Comparison of ENCODE assay signal across 1 cellular context in the genomic region with DNA sequence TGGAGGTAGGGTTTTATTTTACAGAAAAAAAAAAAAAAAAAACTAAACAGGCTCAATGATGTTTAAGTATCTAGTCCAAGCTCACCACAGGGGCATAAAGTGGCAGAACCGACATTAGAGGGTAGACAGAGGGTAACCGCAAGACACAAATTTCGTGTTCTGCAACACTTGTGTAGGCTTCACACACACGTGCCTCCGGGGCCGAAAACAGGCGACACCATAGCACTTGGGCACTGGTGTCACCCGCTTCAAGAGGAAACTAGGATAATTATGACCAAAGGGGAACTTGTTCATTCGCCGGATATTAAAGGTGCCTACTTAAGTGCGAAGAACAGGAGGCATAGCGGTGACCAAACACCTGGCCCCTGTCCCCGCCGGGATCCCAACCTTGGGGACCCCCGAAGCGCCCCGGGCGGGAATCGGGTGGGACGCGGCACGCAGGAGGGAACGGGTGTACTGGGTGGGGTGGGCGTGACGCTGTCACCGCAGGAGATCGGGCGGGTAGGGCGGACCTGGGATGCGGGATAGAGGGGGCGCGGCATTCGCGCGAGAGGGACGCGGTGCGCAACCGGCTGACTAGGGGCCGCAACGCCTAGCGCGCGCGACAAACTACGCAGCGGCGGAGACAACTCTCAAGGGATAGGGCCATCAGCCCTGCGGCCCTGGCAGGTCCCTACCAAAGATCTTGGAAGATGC.
TF ChIP-seq lines count a peak whose summit lies in the region.

No MANE protein-coding gene starts in this region.

TF ChIP-seq in H1, 55 proteins besides CTCF, POLR2A, EP300 and RAD21:
- no peak for TF ChIP-seq TBP (IDR thresholded peaks at IDR 0.05; ENCODE audit: low read depth, low read length)
- TF ChIP-seq POLR2AphosphoS5 (IDR thresholded peaks at IDR 0.05; ENCODE audit: low read depth, low read length), result peak; percentile 36; the same call in 1 of the 2 replicates
- 0 out of 4 replicates have a peak, but pooled peaks of 1 of the 2 experiments have one; percentile 71 for TF ChIP-seq SIN3A (conservative IDR thresholded peaks at IDR 0.05 in 1 of 2, IDR thresholded peaks at IDR 0.05 in 1 of 2; ENCODE audit: low read depth in 1 of 2, low read length in 2 of 2)
- no peak for TF ChIP-seq CHD1 (IDR thresholded peaks at IDR 0.05; ENCODE audit: low read depth, low read length)
- no peak for TF ChIP-seq EGR1 (IDR thresholded peaks at IDR 0.05; ENCODE audit: borderline replicate concordance, low read depth, low read length)
- TF ChIP-seq TCF12 (IDR thresholded peaks at IDR 0.05; ENCODE audit: low read depth, low read length), result no peak
- no peak for TF ChIP-seq CTBP2 (IDR thresholded peaks at IDR 0.05; ENCODE audit: borderline replicate concordance, insufficient read depth, insufficient read length, low read length)
- TF ChIP-seq SIX5 (IDR thresholded peaks at IDR 0.05; ENCODE audit: low read depth, low read length), result no peak
- no peak for TF ChIP-seq POU5F1 (IDR thresholded peaks at IDR 0.05; ENCODE audit: low read depth, low read length)
- TF ChIP-seq JUND (IDR thresholded peaks at IDR 0.05; ENCODE audit: low read length), result no peak
- no peak for TF ChIP-seq CEBPB (IDR thresholded peaks at IDR 0.05; ENCODE audit: low read depth, low read length)
- TF ChIP-seq, protein P1, sequence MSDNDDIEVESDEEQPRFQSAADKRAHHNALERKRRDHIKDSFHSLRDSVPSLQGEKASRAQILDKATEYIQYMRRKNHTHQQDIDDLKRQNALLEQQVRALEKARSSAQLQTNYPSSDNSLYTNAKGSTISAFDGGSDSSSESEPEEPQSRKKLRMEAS (IDR thresholded peaks at IDR 0.05), result peak; percentile 58
- TF ChIP-seq CBX5 (IDR thresholded peaks at IDR 0.05; ENCODE audit: low read depth, low read length), result no peak
- TF ChIP-seq YY1 (IDR thresholded peaks at IDR 0.05; ENCODE audit: low read depth, low read length), result no peak
- TF ChIP-seq CREB1 (IDR thresholded peaks at IDR 0.05), result no peak; the same call in 1 of the 2 replicates
- peak; percentile 28; the same call in 1 of the 2 replicates for TF ChIP-seq TAF1 (IDR thresholded peaks at IDR 0.05; ENCODE audit: low read depth, low read length)
- peak; percentile 27; the same call in 1 of the 2 replicates for TF ChIP-seq RBBP5 (IDR thresholded peaks at IDR 0.05; ENCODE audit: borderline replicate concordance, low read depth, low read length)
- TF ChIP-seq, protein P2, sequence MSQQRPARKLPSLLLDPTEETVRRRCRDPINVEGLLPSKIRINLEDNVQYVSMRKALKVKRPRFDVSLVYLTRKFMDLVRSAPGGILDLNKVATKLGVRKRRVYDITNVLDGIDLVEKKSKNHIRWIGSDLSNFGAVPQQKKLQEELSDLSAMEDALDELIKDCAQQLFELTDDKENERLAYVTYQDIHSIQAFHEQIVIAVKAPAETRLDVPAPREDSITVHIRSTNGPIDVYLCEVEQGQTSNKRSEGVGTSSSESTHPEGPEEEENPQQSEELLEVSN (IDR thresholded peaks at IDR 0.05), result peak; percentile 32; the same call in 1 of the 2 replicates
- TF ChIP-seq SAP30 (IDR thresholded peaks at IDR 0.05; ENCODE audit: insufficient read depth, insufficient replicate concordance, low read length), result no peak
- no peak for TF ChIP-seq BCL11A (IDR thresholded peaks at IDR 0.05; ENCODE audit: low read depth in 2 of 2, low read length in 2 of 2)
- no peak for TF ChIP-seq RNF2 (IDR thresholded peaks at IDR 0.05; ENCODE audit: borderline replicate concordance, low read depth, low read length, missing control alignments, poor library complexity, severe bottlenecking)
- no peak for TF ChIP-seq NRF1 (IDR thresholded peaks at IDR 0.05; ENCODE audit: low read depth, low read length)
- TF ChIP-seq SP2 (IDR thresholded peaks at IDR 0.05; ENCODE audit: low read length), result no peak; the same call in 1 of the 2 replicates
- no peak for TF ChIP-seq SP4 (IDR thresholded peaks at IDR 0.05; ENCODE audit: low read length)
- no peak for TF ChIP-seq KDM1A (IDR thresholded peaks at IDR 0.05; ENCODE audit: borderline replicate concordance, low read length)
- no peak for TF ChIP-seq CBX8 (IDR thresholded peaks at IDR 0.05; ENCODE audit: borderline replicate concordance, low read depth, low read length)
